Comparison of ENCODE assay signal across 8 cellular contexts in the genomic region with DNA sequence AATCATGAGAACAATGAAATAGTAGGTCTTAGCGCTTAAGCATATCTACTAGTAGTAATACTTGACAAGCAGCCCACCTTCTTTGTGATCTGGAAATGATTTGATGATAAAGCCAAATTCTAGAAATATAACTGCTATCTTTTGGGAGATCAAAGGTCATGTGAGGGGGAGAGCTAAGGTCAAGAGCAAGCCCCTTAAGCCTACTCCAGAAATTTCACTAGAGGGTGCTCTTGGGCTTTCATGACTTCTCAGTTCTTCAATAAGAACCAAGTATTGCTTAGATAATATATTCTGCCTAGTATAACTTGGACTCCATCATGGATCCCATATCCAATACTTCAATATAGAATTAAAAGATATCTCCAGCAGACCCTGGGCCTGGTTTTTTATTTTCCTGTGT.
DNase-seq lines count a peak whose midpoint lies in the region; ATAC-seq and TF ChIP-seq lines count a peak whose summit lies in the region.

No MANE protein-coding gene starts in this region.

- ATAC-seq in GM18858 (IDR thresholded peaks at IDR 0.05; ENCODE audit: unreplicated experiment) (peak; percentile 63), HG03378 (IDR thresholded peaks at IDR 0.05; ENCODE audit: unreplicated experiment) (peak; percentile 71), T-cell (replicated peaks in 1 of 4) (no peak)

- H3K27me3 ChIP-seq in BE2C (no peaks in the 10 kb centered on the region), brain microvascular endothelial cell (replicated peaks) (no peaks in the 10 kb centered on the region)

- no peaks in the 10 kb centered on the region for H3K9me3 ChIP-seq in BE2C

- H3K27me3 Mint-ChIP-seq in T-cell, result no peaks in the 10 kb centered on the region

- POLR2A ChIA-PET in T-cell (lab: Charles Lee), result no interaction called here

- H3K27ac Mint-ChIP-seq in T-cell, result no peak overlapping the region

- H3K36me3 Mint-ChIP-seq in T-cell, result no peaks in the 10 kb centered on the region

- CTCF ChIA-PET in T-cell (lab: Charles Lee), result interaction anchor here in 1 of 2 donors (1.3 kb wide), 1 partner anchor 866 kb away, joined by 5 read pairs; no protein-coding TSS in a partner anchor

- no peaks in the 10 kb centered on the region for H3K4me1 ChIP-seq in BE2C

- in situ Hi-C loops in brain microvascular endothelial cell (cut with HindIII; ENCODE audit: low pct_ligation_motif_present, low sequenced_read_pairs), result no loop called here

- H3K9me3 Mint-ChIP-seq in T-cell, result no peaks in the 10 kb centered on the region

- DNase-seq in BE2C, result peak; percentile 29
- peak; percentile 74 for DNase-seq in NCI-H69 (lab: John Stamatoyannopoulos, UW)
- DNase-seq in brain microvascular endothelial cell, result peak; percentile 19
- DNase-seq in left kidney (ENCODE audit: low read depth, low spot score), result peak; percentile 72
- DNase-seq in activated gamma-delta T cell (lab: John Stamatoyannopoulos, UW), result no peak
- DNase-seq in T-cell, result no peak

- H3K4me1 Mint-ChIP-seq in T-cell, result peaks cover 0 to 12% (median 11%) of the 10 kb centered on the region in 3 donors

- H3K27ac ChIP-seq in brain microvascular endothelial cell, result no peak overlapping the region

- peak; percentile 87 for TF ChIP-seq CTCF in BE2C (IDR thresholded peaks at IDR 0.05; ENCODE audit: low read depth, low read length)
- peak; percentile 71 for TF ChIP-seq CTCF in brain microvascular endothelial cell (IDR thresholded peaks at IDR 0.05; ENCODE audit: low read depth, low read length, missing control alignments)

- H3K4me3 Mint-ChIP-seq in T-cell, result no peak overlapping the region

- H3K36me3 ChIP-seq in BE2C (no peaks in the 10 kb centered on the region), brain microvascular endothelial cell (replicated peaks) (no peaks in the 10 kb centered on the region)

- H3K4me3 ChIP-seq in BE2C (ENCODE audit: low read depth, low read length) (no peak overlapping the region), brain microvascular endothelial cell (ENCODE audit: low read depth, low read length) (no peak overlapping the region)

Comparison
In these comparisons a context has a peak if more than half of its experiments do, and no peak if none do; other contexts are left out.
1. DNase-seq: peak in BE2C (single experiment), NCI-H69 (single experiment), brain microvascular endothelial cell (single experiment) and left kidney (single experiment); none in activated gamma-delta T cell (single experiment) and T-cell (0 of 34).
2. ATAC-seq: peak in GM18858 (single experiment) and HG03378 (single experiment); none in T-cell (0 of 4).